Comparison of ENCODE assay signal across 1 cellular context in genomic region chr10:102422586-102423129, GRCh38.
TF ChIP-seq lines count a peak whose summit lies in the region.

No MANE protein-coding gene starts in this region.

TF ChIP-seq in endothelial cell of umbilical vein, 7 proteins besides CTCF, POLR2A, EP300 and RAD21 (continued from another document):
- TF ChIP-seq EZH2 (IDR thresholded peaks at IDR 0.05; ENCODE audit: borderline replicate concordance, low read depth, low read length, severe bottlenecking) = no peak
- peak; percentile 55 for TF ChIP-seq POLR2AphosphoS5 (IDR thresholded peaks at IDR 0.05; ENCODE audit: insufficient read depth, low read depth, low read length)
- TF ChIP-seq MYC (IDR thresholded peaks at IDR 0.05; ENCODE audit: low read depth, low read length) = peak; percentile 69
- TF ChIP-seq GATA2 (IDR thresholded peaks at IDR 0.05; ENCODE audit: insufficient read depth, insufficient read length, low read depth, low read length) = no peak
